ENCODE assay signal across 15 cellular contexts in genomic region chr10:1184541-1185415, GRCh38.
"Had no signal": no experiment of that assay in that cellular context is flagged by ENCODE, and none has a peak within 500 bp of the region (broad histone marks: within the 10 kb centered on the region; RNA-seq: fewer than 3 reads in every experiment).

No MANE protein-coding gene starts in this region.

- H3K27me3 ChIP-seq: brain microvascular endothelial cell had no signal

- DNase-seq: activated CD4-positive, alpha-beta memory T cell treated with anti-CD3 and anti-CD28 coated beads, Interleukin-2, amount 10 ng/mL, durations not matched to agents 7 days and 5 days; activated naive CD4-positive, alpha-beta T cell treated with anti-CD3 and anti-CD28 coated beads for 36 hours; activated T-cell treated with anti-CD3 and anti-CD28 coated beads, Interleukin-2, amount 50 U/mL, for 1 hour; brain microvascular endothelial cell; effector CD8-positive, alpha-beta T cell; left cardiac atrium; midbrain; nephron progenitor cell; stimulated activated CD4-positive, alpha-beta T cell treated with anti-CD3 and anti-CD28 coated beads, Interleukin-15, amount 100 ng/mL, for 24 hours; stimulated activated CD4-positive, alpha-beta T cell treated with anti-CD3 and anti-CD28 coated beads, Interleukin-2, amount 100 ng/mL, for 48 hours; T-helper 2 cell had no signal

- H3K27ac ChIP-seq: brain microvascular endothelial cell, skin epidermis, VCaP had no signal

- H3K4me3 ChIP-seq: skin epidermis had no signal

- ATAC-seq: activated T-helper 17 cell treated with anti-CD3 and anti-CD28 coated beads, Interleukin-2, amount 50 U/mL, for 72 hours; esophagus mucosa; left cardiac atrium had no signal

- H3K36me3 ChIP-seq: brain microvascular endothelial cell had no signal
